Comparison of ENCODE assay signal across 8 cellular contexts in genomic region chr16:67028555-67029248, GRCh38. TPM values are rescaled to one million over a fixed set of nuclear protein-coding genes. Genes with fewer than 3 reads are reported as not detected.
A peak's percentile ranks its signal among the peaks of the same experiment; 100 is the strongest.
DNase-seq lines count a peak whose midpoint lies in the region; ATAC-seq and TF ChIP-seq lines count a peak whose summit lies in the region.

Gene CBFB, plus strand, starts transcription at chr16:67029149. Its CDS starts 259 bp downstream, at chr16:67029408.

- no peaks in the 10 kb centered on the region for H3K27me3 ChIP-seq in right lobe of liver

- peak; percentile 85 for ATAC-seq in GM19324 (IDR thresholded peaks at IDR 0.05; ENCODE audit: low FRiP score, unreplicated experiment)
- ATAC-seq in HG03520 (IDR thresholded peaks at IDR 0.05; ENCODE audit: unreplicated experiment), result peak; percentile 71
- ATAC-seq in right lobe of liver, result peak; percentile 93 to 95 (median 94)

- 0% methylated on average over 3 of the region's 73 CpGs for WGBS in right lobe of liver (ENCODE audit: insufficient coverage, low coverage, low lambda C conversion rate, missing lambda C conversion rate)

- peak in 1 of 4 donors; percentile 18 for TF ChIP-seq CTCF in right lobe of liver (IDR thresholded peaks at IDR 0.05)

- H3K36me3 ChIP-seq in right lobe of liver, result no peaks in the 10 kb centered on the region

- intact Hi-C loops in right lobe of liver (cut with DNase I), result loop anchor here in 1 of 2 donors (10.0 kb wide), 1 partner anchor 76 kb away; the partner anchor contains the start of gene PHAF1

- peaks cover 0 to 15% (median 6%) of the 10 kb centered on the region in 4 donors for H3K4me1 ChIP-seq in right lobe of liver

- TF ChIP-seq POLR2A in right lobe of liver (IDR thresholded peaks at IDR 0.05), result peak; percentile 77

- peak within 1 kb of the TSS; percentile 92 to 95 (median 94) for H3K27ac ChIP-seq in right lobe of liver

- peak within 1 kb of the TSS; percentile 82 to 89 (median 89) for H3K4me3 ChIP-seq in right lobe of liver

- DNase-seq in C1 segment of cervical spinal cord (lab: John Stamatoyannopoulos, UW) (peak; percentile 27 to 96 (median 86)), NCI-H82 (lab: John Stamatoyannopoulos, UW) (peak; percentile 91), dermis microvascular lymphatic vessel endothelial cell (ENCODE audit: low read depth in 2 of 2) (peak; percentile 75 to 93), right lobe of liver (peak; percentile 94 to 95 (median 95))
- DNase-seq in activated CD4-positive, alpha-beta T cell treated with anti-CD3 and anti-CD28 coated beads, Interleukin-2, amount 50 U/mL, for 48 hours, result peak; percentile 89 to 91
- peak; percentile 90 for DNase-seq in stimulated activated CD4-positive, alpha-beta T cell treated with anti-CD3 and anti-CD28 coated beads, Interleukin-4, amount 100 ng/mL, for 24 hours

- H3K9me3 ChIP-seq in right lobe of liver, result no peaks in the 10 kb centered on the region

RNA-seq across cellular contexts. Expression of gene CBFB, which starts in this region (rescaled TPM):
- total RNA-seq in dermis microvascular lymphatic vessel endothelial cell (44.8 and 51.1 TPM in 2 replicates), right lobe of liver (10 to 100 TPM in 5 of 6 experiments, 1 to 10 TPM in 1; 7.9 to 23.3 (median 18.9) TPM)

Comparison
In these comparisons a context has a peak if more than half of its experiments do, and no peak if none do; other contexts are left out.
1. Peak in every context shown above with its lines: DNase-seq, ATAC-seq, H3K4me3 ChIP-seq and H3K27ac ChIP-seq.